In the genomic region with DNA sequence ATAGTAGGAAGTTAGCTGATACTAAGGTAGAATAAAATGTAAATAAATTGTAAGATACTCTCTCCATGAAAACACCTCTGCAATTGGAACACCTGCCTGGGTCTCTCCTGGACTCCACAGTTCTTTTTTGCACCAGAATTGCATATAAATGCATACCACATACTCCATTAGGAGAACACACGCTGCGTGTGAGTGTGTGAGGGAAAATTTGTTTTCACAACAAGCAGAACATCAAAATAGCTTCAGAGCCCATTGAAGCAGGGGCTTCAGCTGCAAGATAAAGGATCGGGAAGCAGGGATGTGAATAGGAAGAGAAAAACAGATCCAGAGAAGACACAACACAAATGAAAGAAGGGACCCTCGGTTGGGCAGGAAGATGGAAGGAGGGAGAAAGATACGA, we compare ENCODE assay signal across 29 cellular contexts.
"Had no signal": no experiment of that assay in that cellular context is flagged by ENCODE, and none has a peak within 500 bp of the region (broad histone marks: within the 10 kb centered on the region; RNA-seq: fewer than 3 reads in every experiment).

No MANE protein-coding gene starts in this region.

- H3K27ac ChIP-seq: hepatocyte, left lung, lower lobe of right lung, ovary, right atrium auricular region, right lobe of liver, stomach, testis, tibial nerve, uterus had no signal

- H3K27ac Mint-ChIP-seq: immature natural killer cell; naive thymus-derived CD8-positive, alpha-beta T cell; nephron; progenitor cell of endocrine pancreas; stimulated activated memory B cell treated with anti-CD40 and anti-IgM and Interleukin-4, amounts not matched to agents 10 μg/mL and 1 μg/mL and 100 μg/mL, for 72 hours; type B pancreatic cell had no signal

- H3K4me1 Mint-ChIP-seq: immature natural killer cell, nephron had no signal

- H3K4me1 ChIP-seq: left lung, lower lobe of right lung, right atrium auricular region, right lobe of liver, stomach, testis, tibial nerve, uterus had no signal

- H2AFZ ChIP-seq: hepatocyte had no signal

- H3K36me3 Mint-ChIP-seq: immature natural killer cell; naive thymus-derived CD8-positive, alpha-beta T cell; stimulated activated memory B cell treated with anti-CD40 and anti-IgM and Interleukin-4, amounts not matched to agents 10 μg/mL and 1 μg/mL and 100 μg/mL, for 72 hours; type B pancreatic cell had no signal

- H3K27me3 ChIP-seq: left lung, ovary, right atrium auricular region, right lobe of liver, testis, tibial nerve, uterus had no signal

- H3K4me3 ChIP-seq: hepatocyte, left lung, lower lobe of right lung, ovary, right atrium auricular region, right lobe of liver, smooth muscle cell, stomach, testis, tibial nerve, uterus had no signal

- FAIRE-seq: islet of Langerhans, kidney had no signal

- H3K79me2 ChIP-seq: hepatocyte had no signal

- H3K9me3 ChIP-seq: left lung, lower lobe of right lung, ovary, right atrium auricular region, right lobe of liver, testis, tibial nerve, uterus had no signal

- H3K36me3 ChIP-seq: left lung, lower lobe of right lung, ovary, right atrium auricular region, right lobe of liver, stomach, tibial nerve, uterus had no signal

- DNase-seq: immature natural killer cell; kidney; left colon; left lung; lower lobe of right lung; mammary epithelial cell; mesenchymal stem cell; naive thymus-derived CD8-positive, alpha-beta T cell; nucleus accumbens; ovary; right lobe of liver; stimulated activated CD4-positive, alpha-beta T cell treated with anti-CD3 and anti-CD28 coated beads, Interleukin-1b, Interleukin-23, amount 100 ng/mL, for 48 hours; stimulated activated CD4-positive, alpha-beta T cell treated with anti-CD3 and anti-CD28 coated beads, Interleukin-2, amount 100 ng/mL, for 48 hours; stimulated activated CD4-positive, alpha-beta T cell treated with anti-CD3 and anti-CD28 coated beads, Interleukin-4, amount 100 ng/mL, for 4 hours; stimulated activated CD8-positive, alpha-beta memory T cell treated with anti-CD3 and anti-CD28 coated beads, Interleukin-4, amount 100 ng/mL, for 48 hours; stimulated activated naive CD4-positive, alpha-beta T cell treated with Interleukin-2 at 50 U/mL for 16 hours; stomach; testis; uterus had no signal

- H3K4me2 ChIP-seq: hepatocyte, smooth muscle cell had no signal

- ATAC-seq: left colon; left lung; lower lobe of right lung; naive thymus-derived CD8-positive, alpha-beta T cell; right lobe of liver; stimulated activated memory B cell treated with anti-CD40 and anti-IgM and Interleukin-4, amounts not matched to agents 10 μg/mL and 1 μg/mL and 100 μg/mL, for 72 hours had no signal

- H3K9me3 Mint-ChIP-seq: nephron; neural crest cell; stimulated activated memory B cell treated with anti-CD40 and anti-IgM and Interleukin-4, amounts not matched to agents 10 μg/mL and 1 μg/mL and 100 μg/mL, for 72 hours; type B pancreatic cell had no signal

- H3K4me3 Mint-ChIP-seq: immature natural killer cell; naive thymus-derived CD8-positive, alpha-beta T cell; nephron; neural crest cell; stimulated activated memory B cell treated with anti-CD40 and anti-IgM and Interleukin-4, amounts not matched to agents 10 μg/mL and 1 μg/mL and 100 μg/mL, for 72 hours; type B pancreatic cell had no signal
